23 cellular contexts compared by ENCODE assay signal in genomic region chr1:46638921-46639320, GRCh38. TPM values are rescaled to one million over a fixed set of nuclear protein-coding genes. Genes with fewer than 3 reads are reported as not detected.
DNase-seq lines count a peak whose midpoint lies in the region; ATAC-seq and TF ChIP-seq lines count a peak whose summit lies in the region.
"Had no signal": no experiment of that assay in that cellular context is flagged by ENCODE, and none has a peak within 500 bp of the region (broad histone marks: within the 10 kb centered on the region; RNA-seq: fewer than 3 reads in every experiment).

No MANE protein-coding gene starts in this region.

- no peak for TF ChIP-seq CTCF in MCF 10A (IDR thresholded peaks at IDR 0.05; ENCODE audit: unreplicated experiment)
- TF ChIP-seq CTCF in mammary epithelial cell (conservative IDR thresholded peaks at IDR 0.05 in 1 of 2, IDR thresholded peaks at IDR 0.05 in 1 of 2; ENCODE audit: extremely low read depth in 1 of 2, insufficient read depth in 1 of 2, low read depth in 1 of 2, low read length in 2 of 2): no peak
- TF ChIP-seq CTCF in LNCaP clone FGC (IDR thresholded peaks at IDR 0.05; ENCODE audit: control insufficient read depth, extremely low read depth, insufficient read depth): no peak
- no peak for TF ChIP-seq CTCF in esophagus muscularis mucosa (IDR thresholded peaks at IDR 0.05)
- no peak for TF ChIP-seq CTCF in smooth muscle cell (IDR thresholded peaks at IDR 0.05; ENCODE audit: borderline replicate concordance, insufficient read depth, poor library complexity, severe bottlenecking)

- no peak for TF ChIP-seq EP300 in esophagus muscularis mucosa (IDR thresholded peaks at IDR 0.05)

- H2AFZ ChIP-seq in mammary epithelial cell (ENCODE audit: low read depth, low read length): no peak overlapping the region
- no peak overlapping the region for H2AFZ ChIP-seq in smooth muscle cell (ENCODE audit: low read depth)

- H3K4me2 ChIP-seq in mammary epithelial cell (ENCODE audit: insufficient read depth, low read depth, low read length) (no peak overlapping the region), smooth muscle cell (no peak overlapping the region)

- no peak for TF ChIP-seq POLR2A in esophagus muscularis mucosa (IDR thresholded peaks at IDR 0.05; ENCODE audit: low read depth)

- H3K4me1 ChIP-seq in mammary epithelial cell (ENCODE audit: insufficient read depth, low read length): peaks cover 16% of the 10 kb centered on the region
- peaks cover 25 to 57% (median 48%) of the 10 kb centered on the region in 4 donors for H3K4me1 ChIP-seq in esophagus muscularis mucosa
- no peaks in the 10 kb centered on the region for H3K4me1 ChIP-seq in smooth muscle cell (ENCODE audit: low read depth)
- H3K4me1 ChIP-seq: BE2C, Caco-2 had no signal

- H3K9me3 Mint-ChIP-seq in MCF 10A (ENCODE audit: unreplicated experiment): no peaks in the 10 kb centered on the region

- no peak for ATAC-seq in GM18520 (IDR thresholded peaks at IDR 0.05; ENCODE audit: unreplicated experiment)
- ATAC-seq: K562, SK-N-SH treated with all-trans-retinoic acid at 6 μM for 48 hours had no signal

- POLR2A ChIA-PET in MCF 10A (lab: Yijun Ruan, JAX): interaction anchor here (1.2 to 1.3 kb wide), 2 partner anchors 27 to 29 kb away, joined by 3 to 4 read pairs; no protein-coding TSS in a partner anchor

- no peaks in the 10 kb centered on the region for H3K27me3 Mint-ChIP-seq in MCF 10A (ENCODE audit: insufficient read depth, unreplicated experiment)

- H3K27ac ChIP-seq in mammary epithelial cell (ENCODE audit: insufficient read depth, low read depth, low read length) (no peak overlapping the region), esophagus muscularis mucosa (replicated peaks in 1 of 4) (peak overlapping the region; percentile 13 to 82 (median 79)), smooth muscle cell (ENCODE audit: low read depth) (no peak overlapping the region)
- H3K27ac ChIP-seq: Peyer's patch had no signal

- BruUV-seq in MCF 10A (replicated peaks; lab: Mats Ljungman, UMichigan): no TSS peak
- no TSS peak for BruUV-seq in mammary epithelial cell (replicated peaks; lab: Mats Ljungman, UMichigan)

- peak overlapping the region; percentile 38 for H3K4me3 Mint-ChIP-seq in MCF 10A (ENCODE audit: unreplicated experiment)

- H3K4me3 ChIP-seq in mammary epithelial cell (replicated peaks in 1 of 3; ENCODE audit: insufficient read depth in 1 of 3, low read depth in 2 of 3, low read length in 3 of 3): no peak overlapping the region
- 0 out of 2 replicates have a peak overlapping the region, but pooled peaks have one; percentile 0 for H3K4me3 ChIP-seq in LNCaP clone FGC (ENCODE audit: low read depth, low read length)
- no peak overlapping the region for H3K4me3 ChIP-seq in esophagus muscularis mucosa
- no peak overlapping the region for H3K4me3 ChIP-seq in smooth muscle cell
- H3K4me3 ChIP-seq: K562, Peyer's patch had no signal

- dilution Hi-C loops in mammary epithelial cell (cut with HindIII; ENCODE audit: low sequenced_read_pairs): loop anchor here (5.0 kb wide), 1 partner anchor 62 kb away; no protein-coding TSS in a partner anchor

- H3K4me1 Mint-ChIP-seq in MCF 10A (ENCODE audit: insufficient read depth, unreplicated experiment): peaks cover 23% of the 10 kb centered on the region

- no peaks in the 10 kb centered on the region for H3K27me3 ChIP-seq in mammary epithelial cell (ENCODE audit: insufficient read depth, low read length)
- no peaks in the 10 kb centered on the region for H3K27me3 ChIP-seq in esophagus muscularis mucosa
- H3K27me3 ChIP-seq in smooth muscle cell (ENCODE audit: low read depth): no peaks in the 10 kb centered on the region
- H3K27me3 ChIP-seq: BE2C, Peyer's patch had no signal

- in situ Hi-C loops in mammary epithelial cell (cut with MboI; ENCODE audit: low sequenced_read_pairs in 2 of 2): no loop called here

- CTCF ChIA-PET in MCF 10A (lab: Yijun Ruan, JAX) (no interaction called here), mammary epithelial cell (lab: Charles Lee; ENCODE audit: low non-redundant PET) (no interaction called here)

- H3K9me3 ChIP-seq in mammary epithelial cell (replicated peaks; ENCODE audit: insufficient read depth, low read length): no peaks in the 10 kb centered on the region
- no peaks in the 10 kb centered on the region for H3K9me3 ChIP-seq in esophagus muscularis mucosa
- no peaks in the 10 kb centered on the region for H3K9me3 ChIP-seq in smooth muscle cell (replicated peaks; ENCODE audit: low read depth)
- H3K9me3 ChIP-seq: BE2C, Caco-2, Peyer's patch had no signal

- intact Hi-C loops in MCF 10A (cut with micrococcal nuclease): no loop called here
- intact Hi-C loops in mammary epithelial cell (cut with micrococcal nuclease): no loop called here
- intact Hi-C loops in esophagus muscularis mucosa (cut with DNase I): no loop called here

- DNase-seq in MCF 10A (ENCODE audit: unreplicated experiment): no peak
- no peak for DNase-seq in mammary epithelial cell
- peak; percentile 64 for DNase-seq in LNCaP clone FGC (ENCODE audit: low read depth)
- DNase-seq in esophagus muscularis mucosa (ENCODE audit: extremely low spot score): no peak
- DNase-seq in renal cortical epithelial cell (ENCODE audit: low read depth): peak; percentile 77
- no peak for DNase-seq in smooth muscle cell (lab: John Stamatoyannopoulos, UW; ENCODE audit: unreplicated experiment)
- no peak for DNase-seq in effector CD8-positive, alpha-beta T cell (lab: John Stamatoyannopoulos, UW)
- DNase-seq: BE2C, Caco-2, NCI-H1092 treated with DMSO at 0.1 percent for 48 hours, NCI-H146, NCI-H2029, NCI-H226, NCI-H510A treated with DMSO at 0.1 percent for 48 hours, NCI-H82, Peyer's patch had no signal

- H3K36me3 ChIP-seq in mammary epithelial cell (ENCODE audit: insufficient read depth, low read length): no peaks in the 10 kb centered on the region
- H3K36me3 ChIP-seq in esophagus muscularis mucosa: peaks cover 14 to 53% (median 25%) of the 10 kb centered on the region in 4 donors
- no peaks in the 10 kb centered on the region for H3K36me3 ChIP-seq in smooth muscle cell (ENCODE audit: low read depth)
- H3K36me3 ChIP-seq: BE2C had no signal

- H3K79me2 ChIP-seq in mammary epithelial cell (ENCODE audit: insufficient read depth, low read length) (no peaks in the 10 kb centered on the region), smooth muscle cell (ENCODE audit: low read depth) (no peaks in the 10 kb centered on the region)

- H3K36me3 Mint-ChIP-seq in MCF 10A (ENCODE audit: insufficient read depth, unreplicated experiment): peaks cover 45% of the 10 kb centered on the region

- no peak overlapping the region for H3K9ac ChIP-seq in mammary epithelial cell (ENCODE audit: insufficient read depth, low read length)
- H3K9ac ChIP-seq in smooth muscle cell (ENCODE audit: low read depth): no peak overlapping the region

- H4K20me1 ChIP-seq in mammary epithelial cell (ENCODE audit: insufficient read depth, low read length) (no peaks in the 10 kb centered on the region), smooth muscle cell (ENCODE audit: low read depth) (no peaks in the 10 kb centered on the region)

- H3K27ac Mint-ChIP-seq in MCF 10A (ENCODE audit: low read depth, unreplicated experiment): peak overlapping the region; percentile 70

- no peaks in the 10 kb centered on the region for H3F3A ChIP-seq in smooth muscle cell (ENCODE audit: low read depth)

RNA-seq across cellular contexts. Expression of gene MOB3C, which starts 22.3 kb away (rescaled TPM):
- 5.8 and 5.9 TPM in 2 replicates for total RNA-seq in MCF 10A (2022)
- total RNA-seq in mammary epithelial cell: 10 to 100 TPM; 10.2 to 12.8 TPM
- 9.8 TPM for polyA plus RNA-seq in mammary epithelial cell
- 6.4 TPM for polyA minus RNA-seq in mammary epithelial cell
- 10 to 100 TPM; 19.5 to 27.0 (median 24.4) TPM for total RNA-seq in esophagus muscularis mucosa
- 7.6 and 11.5 TPM in 2 replicates for total RNA-seq in renal cortical epithelial cell
- total RNA-seq in smooth muscle cell: 5.3 and 9.3 TPM in 2 replicates
- 5.5 and 8.8 TPM in 2 replicates for polyA plus RNA-seq in smooth muscle cell

RNA-seq across cellular contexts. Expression of gene ATPAF1, which starts 29.2 kb away (rescaled TPM):
- total RNA-seq in MCF 10A (2022): 43.2 and 44.1 TPM in 2 replicates
- 10 to 100 TPM; 24.8 to 36.5 TPM for total RNA-seq in mammary epithelial cell
- polyA plus RNA-seq in mammary epithelial cell: 36.1 TPM
- 24.2 TPM for polyA minus RNA-seq in mammary epithelial cell
- total RNA-seq in esophagus muscularis mucosa: 10 to 100 TPM; 64.4 to 88.0 (median 68.5) TPM
- 36.8 and 49.9 TPM in 2 replicates for total RNA-seq in renal cortical epithelial cell
- 22.2 and 30.8 TPM in 2 replicates for total RNA-seq in smooth muscle cell
- polyA plus RNA-seq in smooth muscle cell: 31.2 and 35.3 TPM in 2 replicates

RNA-seq across cellular contexts. Expression of gene TEX38, which starts 32.7 kb away (rescaled TPM):
- total RNA-seq in MCF 10A (2022) (not detected in 2 replicates), mammary epithelial cell (not detected), esophagus muscularis mucosa (not detected), renal cortical epithelial cell (not detected in 2 replicates), smooth muscle cell (not detected in 2 replicates)
- polyA plus RNA-seq in mammary epithelial cell (not detected), smooth muscle cell (0.69 TPM in 1 of 2 replicates, not detected in the other)
- not detected for polyA minus RNA-seq in mammary epithelial cell
- total RNA-seq: A673, Caco-2, Daoy, H1, K562, OCI-LY7, Peyer's patch had no signal
- polyA plus RNA-seq: K562 had no signal

RNA-seq across cellular contexts. Expression of gene MKNK1, which starts 34.9 kb away (rescaled TPM):
- total RNA-seq in MCF 10A (2022) (25.6 and 33.7 TPM in 2 replicates), mammary epithelial cell (10 to 100 TPM; 21.7 to 50.0 TPM), esophagus muscularis mucosa (10 to 100 TPM; 27.7 to 37.0 (median 29.3) TPM), renal cortical epithelial cell (17.7 and 20.0 TPM in 2 replicates), smooth muscle cell (17.9 and 18.7 TPM in 2 replicates)
- polyA plus RNA-seq in mammary epithelial cell (35.0 TPM), smooth muscle cell (11.7 and 17.2 TPM in 2 replicates)
- polyA minus RNA-seq in mammary epithelial cell: 56.7 TPM

Comparison
In these comparisons a context has a peak if more than half of its experiments do, and no peak if none do; other contexts are left out.
1. DNase-seq: peak in LNCaP clone FGC (single experiment) and renal cortical epithelial cell (single experiment); none in MCF 10A (single experiment), mammary epithelial cell (single experiment), esophagus muscularis mucosa (single experiment), smooth muscle cell (single experiment) and effector CD8-positive, alpha-beta T cell (single experiment).
2. H3K27ac ChIP-seq: peak in esophagus muscularis mucosa (4 of 4); none in mammary epithelial cell (single experiment) and smooth muscle cell (single experiment).